Comparison of ENCODE assay signal across 12 cellular contexts in the genomic region with DNA sequence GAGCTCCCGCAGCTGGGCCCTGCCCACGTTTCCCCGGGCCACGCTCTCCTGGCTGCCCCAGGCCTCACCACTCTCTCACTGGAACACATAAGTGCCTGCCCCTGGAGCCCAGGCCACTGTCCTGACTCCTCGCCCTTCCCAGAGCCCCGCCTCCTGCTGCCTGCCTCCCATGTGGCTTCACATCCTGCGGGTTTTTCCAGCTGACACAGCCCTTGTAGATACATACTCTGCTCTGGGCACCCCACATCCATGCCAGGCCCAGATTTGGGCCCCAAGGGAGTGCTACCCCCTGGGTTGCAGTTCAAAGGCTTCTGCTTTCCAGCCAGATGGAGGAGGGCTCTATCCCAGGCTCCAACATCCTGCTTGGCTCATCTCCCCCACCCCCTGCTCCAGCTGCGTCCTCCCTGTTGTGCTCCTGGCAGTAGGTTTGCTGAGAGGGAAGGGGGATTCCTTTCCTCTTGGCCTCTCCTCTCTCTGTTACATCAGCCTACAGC.
A peak's percentile ranks its signal among the peaks of the same experiment; 100 is the strongest.
DNase-seq lines count a peak whose midpoint lies in the region; ATAC-seq, FAIRE-seq and TF ChIP-seq lines count a peak whose summit lies in the region.
"Had no signal": no experiment of that assay in that cellular context is flagged by ENCODE, and none has a peak within 500 bp of the region (broad histone marks: within the 10 kb centered on the region; RNA-seq: fewer than 3 reads in every experiment).

No MANE protein-coding gene starts in this region.

- TF ChIP-seq CTCF in cardiac fibroblast (IDR thresholded peaks at IDR 0.05; ENCODE audit: low read depth, low read length) = no peak
- no peak for TF ChIP-seq CTCF in kidney (IDR thresholded peaks at IDR 0.05; ENCODE audit: borderline replicate concordance, extremely low read depth, insufficient read depth)
- TF ChIP-seq CTCF in upper lobe of right lung (IDR thresholded peaks at IDR 0.05) = no peak
- TF ChIP-seq CTCF in transverse colon (IDR thresholded peaks at IDR 0.05) = no peak

- H3K36me3 ChIP-seq in kidney (ENCODE audit: control insufficient read depth in 1 of 2, insufficient read depth in 2 of 2, low read length in 2 of 2) (no peaks in the 10 kb centered on the region), upper lobe of right lung (no peaks in the 10 kb centered on the region), transverse colon (no peaks in the 10 kb centered on the region)

- WGBS in transverse colon (ENCODE audit: low coverage in 1 of 2), 2 donors = 48 to 65% methylated on average over 4 to 7 of the region's 8 CpGs

- H3K27ac ChIP-seq in kidney (ENCODE audit: low read depth in 2 of 2, low read length in 2 of 2) (peak overlapping the region in 1 of 2 donors; percentile 42), upper lobe of right lung (peak overlapping the region; percentile 11), transverse colon (no peak overlapping the region)
- H3K27ac ChIP-seq: VCaP had no signal

- DNase-seq in DMS53 (lab: John Stamatoyannopoulos, UW) = peak; percentile 62
- no peak for DNase-seq in DMS53 treated with DMSO at 0.1 percent for 48 hours (lab: John Stamatoyannopoulos, UW; ENCODE audit: unreplicated experiment)
- DNase-seq in cardiac fibroblast (ENCODE audit: low read depth in 2 of 2) = peak; percentile 57 to 67
- peak; percentile 87 for DNase-seq in kidney
- DNase-seq in upper lobe of right lung = no peak
- no peak for DNase-seq in transverse colon
- DNase-seq in CD1c-positive myeloid dendritic cell (ENCODE audit: extremely low spot score) = no peak
- DNase-seq: 8988T, activated gamma-delta T cell treated with Interleukin-2 at 50 U/mL for 16 hours, naive B cell had no signal

- intact Hi-C loops in kidney (cut with DNase I) (no loop called here), upper lobe of right lung (cut with DNase I) (loop anchor here (5.0 kb wide), 2 partner anchors 65 to 135 kb away; no protein-coding TSS in a partner anchor), transverse colon (cut with DNase I; ENCODE audit: low total_unique reads) (no loop called here)

- H3K4me1 ChIP-seq in kidney (ENCODE audit: control insufficient read depth in 1 of 2, insufficient read depth in 1 of 2, low read depth in 1 of 2, low read length in 2 of 2) = peaks cover 35 to 49% of the 10 kb centered on the region in 2 donors
- peaks cover 42% of the 10 kb centered on the region for H3K4me1 ChIP-seq in upper lobe of right lung
- peaks cover 5 to 17% (median 13%) of the 10 kb centered on the region in 4 donors for H3K4me1 ChIP-seq in transverse colon

- no peak overlapping the region for H3K9ac ChIP-seq in kidney (ENCODE audit: low read length in 2 of 2)

- H3K9me3 ChIP-seq in kidney (ENCODE audit: control insufficient read depth in 1 of 2, low read length in 2 of 2) = no peaks in the 10 kb centered on the region
- no peaks in the 10 kb centered on the region for H3K9me3 ChIP-seq in upper lobe of right lung
- H3K9me3 ChIP-seq in transverse colon = no peaks in the 10 kb centered on the region

- no peaks in the 10 kb centered on the region for H3K27me3 ChIP-seq in upper lobe of right lung
- no peaks in the 10 kb centered on the region for H3K27me3 ChIP-seq in transverse colon

- ATAC-seq in upper lobe of right lung (no peak), HG02852 (IDR thresholded peaks at IDR 0.05; ENCODE audit: unreplicated experiment) (no peak)

- in situ Hi-C loops in transverse colon (cut with MboI; ENCODE audit: low pct_ligation_motif_present in 1 of 4, low pct_unique_long_range_greater_than_20kb in 1 of 4, low sequenced_read_pairs in 3 of 4) = loop anchor here (5.0 to 25.0 kb wide), 4 partner anchors 117 to 137 kb away; no protein-coding TSS in a partner anchor

- FAIRE-seq in kidney (lab: Jason Lieb, UNC) = no peak

- H3K4me3 ChIP-seq in cardiac fibroblast (replicated peaks in 1 of 2; ENCODE audit: low read depth in 2 of 2, low read length in 2 of 2) (no peak overlapping the region), kidney (ENCODE audit: low read length in 2 of 2) (no peak overlapping the region), upper lobe of right lung (no peak overlapping the region), transverse colon (no peak overlapping the region)

- TF ChIP-seq EP300 in transverse colon (IDR thresholded peaks at IDR 0.05; ENCODE audit: low read depth) = no peak

- no peak for TF ChIP-seq POLR2A in transverse colon (IDR thresholded peaks at IDR 0.05)

Comparison
In these comparisons a context has a peak if more than half of its experiments do, and no peak if none do; other contexts are left out.
1. DNase-seq: peak in DMS53 (single experiment), cardiac fibroblast (2 of 2) and kidney (single experiment); none in DMS53 treated with DMSO at 0.1 percent for 48 hours (single experiment), upper lobe of right lung (single experiment), transverse colon (single experiment) and CD1c-positive myeloid dendritic cell (single experiment).